Comparison of ENCODE assay signal across 8 cellular contexts in the genomic region with DNA sequence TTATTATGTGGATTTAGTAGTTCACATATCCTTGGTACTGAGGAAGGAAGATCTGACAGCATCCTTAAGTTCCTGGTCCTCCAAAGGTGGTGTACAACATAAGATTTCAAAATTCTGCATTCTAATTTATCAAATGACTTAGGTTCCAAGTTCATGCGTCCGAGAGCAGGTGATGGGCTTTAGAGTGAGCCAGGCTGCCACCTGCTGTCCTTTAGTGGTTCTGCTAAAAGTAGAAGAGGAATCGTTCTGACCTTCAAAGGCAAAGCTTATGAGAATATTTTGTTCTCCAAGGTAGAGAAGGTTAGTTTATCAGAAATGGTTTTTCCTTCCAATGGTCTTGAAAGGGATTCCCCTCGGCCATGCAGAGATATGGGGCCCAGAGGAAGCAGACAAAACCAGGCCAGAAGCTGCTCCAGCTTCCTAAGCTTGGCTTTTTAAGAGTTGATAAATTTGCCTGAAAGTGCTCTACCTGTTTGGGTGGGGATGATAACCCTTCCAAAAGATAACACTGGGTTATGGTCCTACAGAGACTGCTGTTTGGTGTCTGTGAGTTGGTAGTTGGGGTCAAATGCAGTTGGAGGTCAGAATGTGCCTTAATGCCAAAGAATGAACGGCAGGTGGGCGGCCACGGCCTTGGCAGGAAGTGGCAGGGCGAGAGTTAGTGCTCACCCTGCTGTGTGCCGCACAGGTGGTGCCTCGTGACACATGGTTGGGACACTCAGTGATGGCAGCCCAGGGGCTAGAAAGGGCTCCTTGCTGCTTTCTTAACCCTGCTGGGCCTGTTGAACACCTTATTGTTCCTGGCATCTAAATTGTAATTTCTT. TPM values are rescaled to one million over a fixed set of nuclear protein-coding genes. Genes with fewer than 3 reads are reported as not detected.
DNase-seq lines count a peak whose midpoint lies in the region; ATAC-seq and TF ChIP-seq lines count a peak whose summit lies in the region.

No MANE protein-coding gene starts in this region.

- DNase-seq in DMS79 treated with DMSO at 0.1 percent for 48 hours (lab: John Stamatoyannopoulos, UW), result peak; percentile 65
- DNase-seq in SK-N-DZ (ENCODE audit: low spot score), result peak; percentile 67
- DNase-seq in activated naive CD8-positive, alpha-beta T cell treated with anti-CD3 and anti-CD28 coated beads, Interleukin-2, amount 10 ng/mL, durations not matched to agents 7 days and 5 days, result peak; percentile 42
- peak; percentile 78 to 79 for DNase-seq in cardiac muscle cell (ENCODE audit: low read depth in 1 of 2, low spot score in 1 of 2)
- peak; percentile 61 for DNase-seq in renal cortical epithelial cell (ENCODE audit: low read depth)

- H4K20me1 ChIP-seq in Loucy (ENCODE audit: insufficient read depth, low read length, poor library complexity, severe bottlenecking), result no peaks in the 10 kb centered on the region

- no peak overlapping the region for H3K27ac ChIP-seq in cardiac muscle cell

- H3K9me2 ChIP-seq in Loucy (replicated peaks; ENCODE audit: low read depth, low read length), result no peaks in the 10 kb centered on the region

- H3K9me3 ChIP-seq in Loucy (ENCODE audit: insufficient read depth, low read depth, low read length) (no peaks in the 10 kb centered on the region), cardiac muscle cell (ENCODE audit: low read depth) (no peaks in the 10 kb centered on the region)

- H3K4me2 ChIP-seq in Loucy (ENCODE audit: low read depth, low read length, poor library complexity, severe bottlenecking), result no peak overlapping the region

- H3K4me3 ChIP-seq in Loucy (ENCODE audit: low read length, poor library complexity, severe bottlenecking), result no peak overlapping the region
- H3K4me3 ChIP-seq in cardiac muscle cell, result no peak overlapping the region

- POLR2A ChIA-PET in activated naive CD8-positive, alpha-beta T cell treated with anti-CD3 and anti-CD28 coated beads, Interleukin-2, amount 10 ng/mL, durations not matched to agents 7 days and 5 days (lab: Charles Lee), result interaction anchor here (0.5 to 2.0 kb wide), 5 partner anchors 129 to 789 kb away, joined by 3 to 12 read pairs (median 6); no protein-coding TSS in a partner anchor

- peaks cover 28% of the 10 kb centered on the region for H3K4me1 Mint-ChIP-seq in activated naive CD8-positive, alpha-beta T cell treated with anti-CD3 and anti-CD28 coated beads, Interleukin-2, amount 10 ng/mL, durations not matched to agents 7 days and 5 days

- H2AFZ ChIP-seq in Loucy (ENCODE audit: low read length), result no peak overlapping the region

- H3K27me3 Mint-ChIP-seq in activated naive CD8-positive, alpha-beta T cell treated with anti-CD3 and anti-CD28 coated beads, Interleukin-2, amount 10 ng/mL, durations not matched to agents 7 days and 5 days, result no peaks in the 10 kb centered on the region

- no peaks in the 10 kb centered on the region for H3K79me2 ChIP-seq in Loucy (ENCODE audit: insufficient read depth, low read length)

- H3K9me3 Mint-ChIP-seq in activated naive CD8-positive, alpha-beta T cell treated with anti-CD3 and anti-CD28 coated beads, Interleukin-2, amount 10 ng/mL, durations not matched to agents 7 days and 5 days, result no peaks in the 10 kb centered on the region

- H3K36me3 ChIP-seq in Loucy (ENCODE audit: insufficient read depth, low read length) (peaks cover 19% of the 10 kb centered on the region; the same call in 1 of the 2 replicates), cardiac muscle cell (no peaks in the 10 kb centered on the region)

- no peaks in the 10 kb centered on the region for H3K36me3 Mint-ChIP-seq in activated naive CD8-positive, alpha-beta T cell treated with anti-CD3 and anti-CD28 coated beads, Interleukin-2, amount 10 ng/mL, durations not matched to agents 7 days and 5 days

- TF ChIP-seq CTCF in Loucy (conservative IDR thresholded peaks at IDR 0.05; ENCODE audit: low read length) (peak; percentile 89), cardiac muscle cell (IDR thresholded peaks at IDR 0.05; ENCODE audit: low read depth, low read length) (peak; percentile 86)

- peak; percentile 23 for ATAC-seq in activated naive CD8-positive, alpha-beta T cell treated with anti-CD3 and anti-CD28 coated beads, Interleukin-2, amount 10 ng/mL, durations not matched to agents 7 days and 5 days (ENCODE audit: low read depth)
- no peak for ATAC-seq in HG02571 (IDR thresholded peaks at IDR 0.05; ENCODE audit: unreplicated experiment)
- no peak for ATAC-seq in HG02678 (IDR thresholded peaks at IDR 0.05; ENCODE audit: unreplicated experiment)

- H3F3A ChIP-seq in Loucy (ENCODE audit: low read depth), result no peaks in the 10 kb centered on the region

- peak overlapping the region; percentile 3 for H3K4me3 Mint-ChIP-seq in activated naive CD8-positive, alpha-beta T cell treated with anti-CD3 and anti-CD28 coated beads, Interleukin-2, amount 10 ng/mL, durations not matched to agents 7 days and 5 days

- no peak overlapping the region for H3K9ac ChIP-seq in Loucy (ENCODE audit: low read depth, low read length, poor library complexity, severe bottlenecking)

- H3K27ac Mint-ChIP-seq in activated naive CD8-positive, alpha-beta T cell treated with anti-CD3 and anti-CD28 coated beads, Interleukin-2, amount 10 ng/mL, durations not matched to agents 7 days and 5 days, result peak overlapping the region; percentile 55

- no peaks in the 10 kb centered on the region for H3K27me3 ChIP-seq in Loucy (ENCODE audit: insufficient read depth, low read length, poor library complexity, severe bottlenecking)
- H3K27me3 ChIP-seq in cardiac muscle cell, result no peaks in the 10 kb centered on the region

- H3K4me1 ChIP-seq in Loucy (ENCODE audit: insufficient read depth, low read length, poor library complexity, severe bottlenecking) (peaks cover 14% of the 10 kb centered on the region), cardiac muscle cell (ENCODE audit: low read depth) (no peaks in the 10 kb centered on the region)

RNA-seq across cellular contexts. Expression of a gene that starts 29.0 kb away (rescaled TPM):
- 0.02 and 0.21 TPM in 2 replicates for polyA plus RNA-seq in SK-N-DZ (2014; cell fraction: cytosol; rRNA removed)
- 0.18 TPM in 1 of 2 replicates, not detected in the other for polyA plus RNA-seq in SK-N-DZ (2014; cell fraction: nucleus; rRNA removed)
- not detected for total RNA-seq in activated naive CD8-positive, alpha-beta T cell treated with anti-CD3 and anti-CD28 coated beads, Interleukin-2, amount 10 ng/mL, durations not matched to agents 7 days and 5 days
- total RNA-seq in cardiac muscle cell (not detected in 2 replicates), renal cortical epithelial cell (not detected in 2 replicates)
- not detected in 2 replicates for polyA plus RNA-seq in cardiac muscle cell
